In genomic region chr17:59669944-59670343, GRCh38 we compare ENCODE assay signal across 13 cellular contexts. TPM values are rescaled to one million over a fixed set of nuclear protein-coding genes. Genes with fewer than 3 reads are reported as not detected.
DNase-seq lines count a peak whose midpoint lies in the region; ATAC-seq and TF ChIP-seq lines count a peak whose summit lies in the region.
"Had no signal": no experiment of that assay in that cellular context is flagged by ENCODE, and none has a peak within 500 bp of the region (broad histone marks: within the 10 kb centered on the region; RNA-seq: fewer than 3 reads in every experiment).

No MANE protein-coding gene starts in this region.

- H3K36me3 ChIP-seq in BLaER1, result peaks cover 87% of the 10 kb centered on the region

- H3K27ac ChIP-seq in BLaER1, result 0 out of 2 replicates have a peak overlapping the region, but pooled peaks have one; percentile 6
- H3K27ac ChIP-seq: SK-N-MC had no signal

- TF ChIP-seq CTCF in GM12865 (IDR thresholded peaks at IDR 0.05; ENCODE audit: insufficient read depth, low read depth, low read length, missing control alignments), result no peak

- POLR2A ChIA-PET in naive thymus-derived CD8-positive, alpha-beta T cell (lab: Charles Lee), result interaction anchor here (0.7 to 1.2 kb wide), 2 partner anchors 19 to 32 kb away, joined by 3 read pairs; no protein-coding TSS in a partner anchor

- H3K27ac Mint-ChIP-seq in activated T-helper 17 cell treated with anti-CD3 and anti-CD28 coated beads, Interleukin-2, amount 50 U/mL, for 72 hours, result peak overlapping the region; percentile 74
- H3K27ac Mint-ChIP-seq in naive thymus-derived CD8-positive, alpha-beta T cell, result peak overlapping the region in 9 of 10 donors; percentile 5 to 85 (median 64)
- H3K27ac Mint-ChIP-seq: activated naive CD8-positive, alpha-beta T cell treated with anti-CD3 and anti-CD28 coated beads, Interleukin-2, amount 10 ng/mL, durations not matched to agents 7 days and 5 days had no signal

- no peak overlapping the region for H3K9ac ChIP-seq in BLaER1

- H3K4me1 Mint-ChIP-seq in activated T-helper 17 cell treated with anti-CD3 and anti-CD28 coated beads, Interleukin-2, amount 50 U/mL, for 72 hours, result peaks cover 14% of the 10 kb centered on the region
- peaks cover 4 to 45% (median 11%) of the 10 kb centered on the region in 4 donors for H3K4me1 Mint-ChIP-seq in naive thymus-derived CD8-positive, alpha-beta T cell

- ATAC-seq in activated T-helper 17 cell treated with anti-CD3 and anti-CD28 coated beads, Interleukin-2, amount 50 U/mL, for 72 hours (replicated peaks), result peak; percentile 63
- no peak for ATAC-seq in naive thymus-derived CD8-positive, alpha-beta T cell
- ATAC-seq in GM21423 (IDR thresholded peaks at IDR 0.05; ENCODE audit: unreplicated experiment), result no peak
- ATAC-seq: activated CD4-positive, CD25-positive, alpha-beta regulatory T cell treated with anti-CD3 and anti-CD28 coated beads, Interleukin-2, amount 50 U/mL, for 24 hours had no signal

- H4K20me1 ChIP-seq in BLaER1, result 0 out of 2 replicates have a peak, but pooled peaks cover 17% of the 10 kb centered on the region

- H3K27me3 ChIP-seq in BLaER1, result no peaks in the 10 kb centered on the region

- H3K36me3 Mint-ChIP-seq in activated T-helper 17 cell treated with anti-CD3 and anti-CD28 coated beads, Interleukin-2, amount 50 U/mL, for 72 hours (ENCODE audit: low read depth), result peaks cover 97% of the 10 kb centered on the region
- H3K36me3 Mint-ChIP-seq in naive thymus-derived CD8-positive, alpha-beta T cell, result peaks cover 0 to 87% (median 11%) of the 10 kb centered on the region in 3 donors

- no peak overlapping the region for H3K4me3 ChIP-seq in BLaER1
- H3K4me3 ChIP-seq in GM12865 (ENCODE audit: low read depth, low read length), result no peak overlapping the region
- H3K4me3 ChIP-seq: SK-N-MC had no signal

- H3K4me3 Mint-ChIP-seq in activated T-helper 17 cell treated with anti-CD3 and anti-CD28 coated beads, Interleukin-2, amount 50 U/mL, for 72 hours, result no peak overlapping the region
- H3K4me3 Mint-ChIP-seq in naive thymus-derived CD8-positive, alpha-beta T cell, result no peak overlapping the region
- H3K4me3 Mint-ChIP-seq: activated naive CD8-positive, alpha-beta T cell treated with anti-CD3 and anti-CD28 coated beads, Interleukin-2, amount 10 ng/mL, durations not matched to agents 7 days and 5 days had no signal

- no peak overlapping the region for H3K4me2 ChIP-seq in BLaER1

- no peaks in the 10 kb centered on the region for H3K9me3 ChIP-seq in BLaER1

- DNase-seq in GM12865 (ENCODE audit: low read depth), result peak; percentile 24
- no peak for DNase-seq in naive thymus-derived CD8-positive, alpha-beta T cell
- no peak for DNase-seq in activated gamma-delta T cell (lab: John Stamatoyannopoulos, UW)
- DNase-seq in stimulated activated naive CD4-positive, alpha-beta T cell treated with Interleukin-2 at 50 U/mL for 16 hours (lab: John Stamatoyannopoulos, UW), result no peak
- DNase-seq: activated naive CD8-positive, alpha-beta T cell treated with anti-CD3 and anti-CD28 coated beads, Interleukin-2, amount 10 ng/mL, durations not matched to agents 7 days and 5 days; Kasumi-1; NCI-H2029 treated with DMSO at 0.1 percent for 48 hours; stimulated activated CD4-positive, alpha-beta T cell treated with anti-CD3 and anti-CD28 coated beads, Interleukin-2, amount 100 ng/mL, for 48 hours had no signal

- peaks cover 30% of the 10 kb centered on the region for H3K4me1 ChIP-seq in BLaER1

- H3K9me3 Mint-ChIP-seq in activated T-helper 17 cell treated with anti-CD3 and anti-CD28 coated beads, Interleukin-2, amount 50 U/mL, for 72 hours, result no peaks in the 10 kb centered on the region
- no peaks in the 10 kb centered on the region for H3K9me3 Mint-ChIP-seq in naive thymus-derived CD8-positive, alpha-beta T cell
- H3K9me3 Mint-ChIP-seq: activated naive CD8-positive, alpha-beta T cell treated with anti-CD3 and anti-CD28 coated beads, Interleukin-2, amount 10 ng/mL, durations not matched to agents 7 days and 5 days had no signal

- no peaks in the 10 kb centered on the region for H3K27me3 Mint-ChIP-seq in activated T-helper 17 cell treated with anti-CD3 and anti-CD28 coated beads, Interleukin-2, amount 50 U/mL, for 72 hours
- no peaks in the 10 kb centered on the region for H3K27me3 Mint-ChIP-seq in naive thymus-derived CD8-positive, alpha-beta T cell
- H3K27me3 Mint-ChIP-seq: activated naive CD8-positive, alpha-beta T cell treated with anti-CD3 and anti-CD28 coated beads, Interleukin-2, amount 10 ng/mL, durations not matched to agents 7 days and 5 days had no signal

RNA-seq across cellular contexts. Expression of gene PTRH2, which starts 37.3 kb away (rescaled TPM):
- total RNA-seq in activated T-helper 17 cell treated with anti-CD3 and anti-CD28 coated beads, Interleukin-2, amount 50 U/mL, for 72 hours, result 10 to 100 TPM; 32.4 to 48.6 TPM
- total RNA-seq in naive thymus-derived CD8-positive, alpha-beta T cell, result 10 to 100 TPM; 16.2 to 17.3 TPM
- 10 to 100 TPM; 14.4 to 19.7 (median 17.8) TPM for polyA plus RNA-seq in naive thymus-derived CD8-positive, alpha-beta T cell

RNA-seq across cellular contexts. Expression of gene VMP1, which starts 37.5 kb away (rescaled TPM):
- 100 to 1,000 TPM; 309 to 488 TPM for total RNA-seq in activated T-helper 17 cell treated with anti-CD3 and anti-CD28 coated beads, Interleukin-2, amount 50 U/mL, for 72 hours
- total RNA-seq in naive thymus-derived CD8-positive, alpha-beta T cell, result 10 to 100 TPM; 63.5 to 65.1 TPM
- 10 to 100 TPM; 39.8 to 57.1 (median 40.9) TPM for polyA plus RNA-seq in naive thymus-derived CD8-positive, alpha-beta T cell

RNA-seq across cellular contexts. Expression of gene CLTC, which starts 50.2 kb away (rescaled TPM):
- 100 to 1,000 TPM; 162 to 200 TPM for total RNA-seq in activated T-helper 17 cell treated with anti-CD3 and anti-CD28 coated beads, Interleukin-2, amount 50 U/mL, for 72 hours
- total RNA-seq in naive thymus-derived CD8-positive, alpha-beta T cell, result 10 to 100 TPM; 89.6 to 94.9 TPM
- 10 to 100 TPM; 19.5 to 31.2 (median 23.7) TPM for polyA plus RNA-seq in naive thymus-derived CD8-positive, alpha-beta T cell

Comparison
In these comparisons a context has a peak if more than half of its experiments do, and no peak if none do; other contexts are left out.
1. RNA of gene VMP1, which starts 37.5 kb away (total RNA-seq): 309 to 488 TPM in activated T-helper 17 cell treated with anti-CD3 and anti-CD28 coated beads, Interleukin-2, amount 50 U/mL, for 72 hours; 63.5 to 65.1 TPM in naive thymus-derived CD8-positive, alpha-beta T cell; every median in the first group is over 4 times any median in the second.